In the genomic region with DNA sequence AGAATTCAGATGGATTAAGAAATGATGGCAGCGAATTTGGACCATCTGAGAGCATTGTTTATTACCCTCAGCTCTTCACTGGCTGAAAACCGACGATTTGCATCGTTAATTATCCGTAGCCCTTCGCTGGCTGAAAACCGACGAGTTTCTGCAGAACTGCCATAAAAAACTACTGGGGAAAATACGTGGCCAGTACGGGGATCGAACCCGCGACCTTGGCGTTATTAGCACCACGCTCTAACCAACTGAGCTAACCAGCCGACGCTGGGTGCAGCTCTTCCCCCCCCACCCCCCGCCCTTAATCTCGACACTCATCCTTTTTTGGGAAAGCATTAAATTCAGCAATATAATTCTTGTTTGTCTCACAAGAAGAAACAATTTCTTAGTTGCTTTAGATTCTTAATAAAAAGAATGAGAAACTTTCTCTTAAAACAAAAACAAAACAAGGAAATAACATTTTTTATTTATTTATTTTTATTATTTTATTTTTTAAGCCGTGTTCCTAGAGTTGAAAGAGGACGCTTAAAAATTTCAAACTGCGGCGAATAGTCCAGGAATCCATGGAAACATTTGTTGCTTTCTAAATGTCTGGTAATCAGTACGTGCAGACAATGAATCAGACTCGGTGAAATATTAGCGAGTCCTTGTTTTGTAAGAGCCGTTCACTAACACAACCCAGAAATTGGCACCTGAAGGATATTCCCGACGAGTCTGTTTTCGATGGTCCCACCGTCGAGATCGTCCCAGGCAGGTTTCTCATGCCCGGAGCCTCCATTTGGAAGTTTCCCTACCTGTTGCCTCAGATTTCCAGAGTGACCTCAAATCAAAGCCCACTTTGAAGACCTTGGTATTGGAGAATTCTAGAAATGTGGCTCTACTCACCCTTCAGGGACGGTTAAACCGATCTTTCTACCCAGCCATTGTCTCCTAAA, we compare ENCODE assay signal across 12 cellular contexts. TPM values are rescaled to one million over a fixed set of nuclear protein-coding genes. Genes with fewer than 3 reads are reported as not detected.
DNase-seq lines count a peak whose midpoint lies in the region; ATAC-seq and TF ChIP-seq lines count a peak whose summit lies in the region.
"Had no signal": no experiment of that assay in that cellular context is flagged by ENCODE, and none has a peak within 500 bp of the region (broad histone marks: within the 10 kb centered on the region; RNA-seq: fewer than 3 reads in every experiment).

No MANE protein-coding gene starts in this region.

- peaks cover 62 to 76% (median 70%) of the 10 kb centered on the region in 3 donors for H3K27me3 Mint-ChIP-seq in CD14-positive monocyte (ENCODE audit: low read depth in 3 of 3)

- no peak overlapping the region for H3K4me3 ChIP-seq in A673 (ENCODE audit: low read depth, low read length, poor library complexity, severe bottlenecking)
- H3K4me3 ChIP-seq in iPS-11a (ENCODE audit: low read depth, low read length), result peak overlapping the region; percentile 45
- H3K4me3 ChIP-seq: SK-N-MC had no signal

- no peaks in the 10 kb centered on the region for H3K27me3 ChIP-seq in A673 (replicated peaks; ENCODE audit: insufficient read depth, low read depth, low read length, poor library complexity)

- TF ChIP-seq CTCF in A673 (conservative IDR thresholded peaks at IDR 0.05; ENCODE audit: low read depth, low read length) (no peak), CD14-positive monocyte (IDR thresholded peaks at IDR 0.05) (no peak)

- H3K4me3 Mint-ChIP-seq in CD14-positive monocyte, result peak overlapping the region in 1 of 2 donors; percentile 59
- H3K4me3 Mint-ChIP-seq: activated CD4-positive, alpha-beta memory T cell treated with anti-CD3 and anti-CD28 coated beads, Interleukin-2, amount 10 ng/mL, durations not matched to agents 7 days and 5 days had no signal

- no peaks in the 10 kb centered on the region for H3K36me3 ChIP-seq in A673 (ENCODE audit: insufficient read depth, low read length, poor library complexity, severe bottlenecking)

- no peaks in the 10 kb centered on the region for H3K9me3 ChIP-seq in A673 (ENCODE audit: low read depth, low read length, poor library complexity, severe bottlenecking)

- intact Hi-C loops in A673 (cut with micrococcal nuclease; ENCODE audit: unreplicated experiment), result loop anchor here (5.0 kb wide), 1 partner anchor 88 kb away; no protein-coding TSS in a partner anchor
- intact Hi-C loops in CD14-positive monocyte (cut with micrococcal nuclease), result no loop called here

- H3K9me3 Mint-ChIP-seq in CD14-positive monocyte, result peaks cover 10 to 42% (median 32%) of the 10 kb centered on the region in 7 donors

- H3K27ac ChIP-seq in A673 (ENCODE audit: low read depth, low read length, poor library complexity, severe bottlenecking), result no peak overlapping the region
- H3K27ac ChIP-seq: SK-N-MC had no signal

- H3K27ac Mint-ChIP-seq in CD14-positive monocyte, result no peak overlapping the region
- H3K27ac Mint-ChIP-seq: activated CD4-positive, alpha-beta memory T cell treated with anti-CD3 and anti-CD28 coated beads, Interleukin-2, amount 10 ng/mL, durations not matched to agents 7 days and 5 days had no signal

- no TSS peak for BruUV-seq in A673 (replicated peaks; lab: Mats Ljungman, UMichigan)

- ATAC-seq in HG02759 (IDR thresholded peaks at IDR 0.05; ENCODE audit: unreplicated experiment), result no peak
- no peak for ATAC-seq in HG02938 (IDR thresholded peaks at IDR 0.05; ENCODE audit: unreplicated experiment)

- H3K36me3 Mint-ChIP-seq in CD14-positive monocyte, result no peaks in the 10 kb centered on the region

- H3K4me1 Mint-ChIP-seq in CD14-positive monocyte, result peaks cover 5% of the 10 kb centered on the region

- no peaks in the 10 kb centered on the region for H3K4me1 ChIP-seq in A673 (ENCODE audit: insufficient read depth, low read length, poor library complexity, severe bottlenecking)

- peak; percentile 64 for DNase-seq in A673 (ENCODE audit: low spot score)
- peak; percentile 18 for DNase-seq in EH (ENCODE audit: low read depth)
- DNase-seq in NCI-H748 (lab: John Stamatoyannopoulos, UW; ENCODE audit: unreplicated experiment), result peak; percentile 64
- no peak for DNase-seq in CD14-positive monocyte (ENCODE audit: low spot score)
- DNase-seq: activated CD4-positive, alpha-beta memory T cell treated with anti-CD3 and anti-CD28 coated beads, Interleukin-2, amount 10 ng/mL, durations not matched to agents 7 days and 5 days had no signal

- CTCF ChIA-PET in A673 (lab: Charles Lee), result no interaction called here

- POLR2A ChIA-PET in A673 (lab: Charles Lee; ENCODE audit: low non-redundant PET), result interaction anchor here (0.6 kb wide), 1 partner anchor 97 kb away, joined by 5 read pairs; no protein-coding TSS in a partner anchor

RNA-seq across cellular contexts. Expression of a gene that starts 27.8 kb away (rescaled TPM):
- total RNA-seq in A673 (2021), result 0.64 and 0.85 TPM in 2 replicates
- not detected for polyA plus RNA-seq in CD14-positive monocyte
- total RNA-seq: glomerular endothelial cell had no signal

RNA-seq across cellular contexts. Expression of a gene that starts 36.8 kb away (rescaled TPM):
- not detected in 2 replicates for total RNA-seq in A673 (2021)
- polyA plus RNA-seq in CD14-positive monocyte, result not detected
- total RNA-seq: activated CD4-positive, alpha-beta memory T cell treated with anti-CD3 and anti-CD28 coated beads, Interleukin-2, amount 10 ng/mL, durations not matched to agents 7 days and 5 days; glomerular endothelial cell; renal cortical epithelial cell; ureter had no signal
